In genomic region chr12:98532687-98533304, GRCh38 we compare ENCODE assay signal across 8 cellular contexts. TPM values are rescaled to one million over a fixed set of nuclear protein-coding genes. Genes with fewer than 3 reads are reported as not detected.
DNase-seq lines count a peak whose midpoint lies in the region; ATAC-seq and TF ChIP-seq lines count a peak whose summit lies in the region.

No MANE protein-coding gene starts in this region.

- peak; percentile 76 for TF ChIP-seq CTCF in RWPE2 (IDR thresholded peaks at IDR 0.05; ENCODE audit: poor library complexity, severe bottlenecking)

- no peak overlapping the region for H3K27ac ChIP-seq in RWPE2 (ENCODE audit: poor library complexity, severe bottlenecking)

- H3K36me3 ChIP-seq in RWPE2 (ENCODE audit: low read depth): peaks cover 96% of the 10 kb centered on the region

- H3K27me3 ChIP-seq in RWPE2 (ENCODE audit: insufficient read depth, poor library complexity, severe bottlenecking): no peaks in the 10 kb centered on the region

- peak; percentile 51 for DNase-seq in NCI-H2196 (lab: John Stamatoyannopoulos, UW; ENCODE audit: unreplicated experiment)
- no peak for DNase-seq in NCI-H2196 treated with DMSO at 0.1 percent for 48 hours (lab: John Stamatoyannopoulos, UW; ENCODE audit: unreplicated experiment)
- DNase-seq in HPDE6-E6E7 (ENCODE audit: extremely low spot score): peak; percentile 40
- no peak for DNase-seq in RWPE2 (ENCODE audit: low spot score)
- DNase-seq in erythroblast (lab: John Stamatoyannopoulos, UW): peak; percentile 65 to 78
- peak; percentile 68 for DNase-seq in renal cortical epithelial cell (ENCODE audit: low read depth)
- no peak for DNase-seq in stimulated activated CD4-positive, alpha-beta T cell treated with anti-CD3 and anti-CD28 coated beads, Interleukin-12 subunit alpha, Interleukin-12 subunit beta, amount 100 ng/mL, for 4 hours
- no peak for DNase-seq in activated CD8-positive, alpha-beta memory T cell treated with anti-CD3 and anti-CD28 coated beads, Interleukin-2, amount 50 U/mL, for 4 hours

- TF ChIP-seq POLR2A in erythroblast (IDR thresholded peaks at IDR 0.05; ENCODE audit: low read length): no peak

- no peak overlapping the region for H3K4me3 ChIP-seq in RWPE2 (ENCODE audit: severe bottlenecking)

- no peaks in the 10 kb centered on the region for H3K4me1 ChIP-seq in RWPE2 (ENCODE audit: insufficient read depth, poor library complexity, severe bottlenecking)

- no peaks in the 10 kb centered on the region for H3K9me3 ChIP-seq in RWPE2 (ENCODE audit: severe bottlenecking)

- peak; percentile 73 for ATAC-seq in RWPE2 (ENCODE audit: low read depth)

RNA-seq across cellular contexts. Expression of gene TMPO, which starts 17.4 kb away (rescaled TPM):
- 68.8 and 156 TPM in 2 replicates for total RNA-seq in renal cortical epithelial cell

Comparison
In these comparisons a context has a peak if more than half of its experiments do, and no peak if none do; other contexts are left out.
1. DNase-seq: peak in NCI-H2196 (single experiment), HPDE6-E6E7 (single experiment), erythroblast (2 of 2) and renal cortical epithelial cell (single experiment); none in NCI-H2196 treated with DMSO at 0.1 percent for 48 hours (single experiment), RWPE2 (single experiment), stimulated activated CD4-positive, alpha-beta T cell treated with anti-CD3 and anti-CD28 coated beads, Interleukin-12 subunit alpha, Interleukin-12 subunit beta, amount 100 ng/mL, for 4 hours (single experiment) and activated CD8-positive, alpha-beta memory T cell treated with anti-CD3 and anti-CD28 coated beads, Interleukin-2, amount 50 U/mL, for 4 hours (single experiment).